Comparison of ENCODE assay signal across 8 cellular contexts in the genomic region with DNA sequence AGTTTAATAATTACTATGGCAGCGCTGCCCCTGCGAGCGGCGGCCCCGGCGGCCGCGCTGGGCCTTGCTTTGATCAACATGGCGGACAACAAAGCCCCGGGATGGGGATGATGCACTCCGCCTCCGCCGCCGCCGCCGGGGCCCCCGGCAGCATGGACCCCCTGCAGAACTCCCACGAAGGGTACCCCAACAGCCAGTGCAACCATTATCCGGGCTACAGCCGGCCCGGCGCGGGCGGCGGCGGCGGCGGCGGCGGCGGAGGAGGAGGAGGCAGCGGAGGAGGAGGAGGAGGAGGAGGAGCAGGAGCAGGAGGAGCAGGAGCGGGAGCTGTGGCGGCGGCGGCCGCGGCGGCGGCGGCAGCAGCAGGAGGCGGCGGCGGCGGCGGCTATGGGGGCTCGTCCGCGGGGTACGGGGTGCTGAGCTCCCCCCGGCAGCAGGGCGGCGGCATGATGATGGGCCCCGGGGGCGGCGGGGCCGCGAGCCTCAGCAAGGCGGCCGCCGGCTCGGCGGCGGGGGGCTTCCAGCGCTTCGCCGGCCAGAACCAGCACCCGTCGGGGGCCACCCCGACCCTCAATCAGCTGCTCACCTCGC. TPM values are rescaled to one million over a fixed set of nuclear protein-coding genes. Genes with fewer than 3 reads are reported as not detected.
DNase-seq lines count a peak whose midpoint lies in the region; ATAC-seq, FAIRE-seq and TF ChIP-seq lines count a peak whose summit lies in the region.

No MANE protein-coding gene starts in this region.

- intact Hi-C loops in left lung (cut with DNase I) = loop anchor here in 1 of 2 donors (5.0 kb wide), 1 partner anchor 91 kb away; no protein-coding TSS in a partner anchor

- DNase-seq in GM03348 (ENCODE audit: low spot score) = peak; percentile 51
- peak; percentile 54 for DNase-seq in WERI-Rb-1
- peak; percentile 33 for DNase-seq in central memory CD4-positive, alpha-beta T cell
- DNase-seq in left lung = peak; percentile 72 to 91
- peak; percentile 36 to 48 for DNase-seq in stimulated activated CD4-positive, alpha-beta T cell treated with anti-CD3 and anti-CD28 coated beads, Interleukin-2, amount 100 ng/mL, for 48 hours
- no peak for DNase-seq in D721Med (ENCODE audit: insufficient read length, low spot score)

- H3K36me3 ChIP-seq in WERI-Rb-1 = peaks cover 4% of the 10 kb centered on the region; the same call in 1 of the 2 replicates
- no peaks in the 10 kb centered on the region for H3K36me3 ChIP-seq in left lung

- peak; percentile 28; the same call in 1 of the 2 replicates for TF ChIP-seq EP300 in Ishikawa (IDR thresholded peaks at IDR 0.05; ENCODE audit: borderline replicate concordance)

- H3K9me3 ChIP-seq in WERI-Rb-1 (ENCODE audit: severe bottlenecking) (no peaks in the 10 kb centered on the region), left lung (no peaks in the 10 kb centered on the region)

- TF ChIP-seq RAD21 in Ishikawa (IDR thresholded peaks at IDR 0.05; ENCODE audit: low read depth) = no peak

- peak overlapping the region; percentile 60 for H3K4me3 ChIP-seq in WERI-Rb-1 (ENCODE audit: low read depth, low read length)
- H3K4me3 ChIP-seq in left lung = peak overlapping the region; percentile 56 to 72

- H3K4me1 ChIP-seq in left lung = peaks cover 16 to 57% of the 10 kb centered on the region in 2 donors

- FAIRE-seq in D721Med (lab: Jason Lieb, UNC) = no peak

- H3K27me3 ChIP-seq in WERI-Rb-1 (ENCODE audit: insufficient read depth, low read depth, severe bottlenecking) (no peaks in the 10 kb centered on the region), left lung (no peaks in the 10 kb centered on the region)

- no peak for TF ChIP-seq CTCF in WERI-Rb-1 (IDR thresholded peaks at IDR 0.05; ENCODE audit: low read depth, low read length)
- no peak for TF ChIP-seq CTCF in left lung (IDR thresholded peaks at IDR 0.05)
- no peak for TF ChIP-seq CTCF in D721Med (IDR thresholded peaks at IDR 0.05; ENCODE audit: insufficient read depth, missing control alignments)

- peak; percentile 3 for ATAC-seq in left lung
- ATAC-seq in GM18873 (IDR thresholded peaks at IDR 0.05; ENCODE audit: low FRiP score, unreplicated experiment) = no peak

- peak overlapping the region; percentile 99 for H3K27ac ChIP-seq in WERI-Rb-1
- peak overlapping the region; percentile 95 to 98 for H3K27ac ChIP-seq in left lung

TF ChIP-seq in Ishikawa, 13 proteins besides CTCF, POLR2A, EP300 and RAD21:
- no peak; the same call in 1 of the 2 replicates for TF ChIP-seq ZBTB7A (IDR thresholded peaks at IDR 0.05; ENCODE audit: low read depth)
- no peak for TF ChIP-seq CREB1 (IDR thresholded peaks at IDR 0.05; ENCODE audit: low read depth)
- TF ChIP-seq TAF1 (IDR thresholded peaks at IDR 0.05; ENCODE audit: low read depth) = no peak; the same call in 1 of the 2 replicates
- TF ChIP-seq, protein P1, sequence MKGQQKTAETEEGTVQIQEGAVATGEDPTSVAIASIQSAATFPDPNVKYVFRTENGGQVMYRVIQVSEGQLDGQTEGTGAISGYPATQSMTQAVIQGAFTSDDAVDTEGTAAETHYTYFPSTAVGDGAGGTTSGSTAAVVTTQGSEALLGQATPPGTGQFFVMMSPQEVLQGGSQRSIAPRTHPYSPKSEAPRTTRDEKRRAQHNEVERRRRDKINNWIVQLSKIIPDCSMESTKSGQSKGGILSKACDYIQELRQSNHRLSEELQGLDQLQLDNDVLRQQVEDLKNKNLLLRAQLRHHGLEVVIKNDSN (IDR thresholded peaks at IDR 0.05) = no peak
- TF ChIP-seq YY1 (IDR thresholded peaks at IDR 0.05; ENCODE audit: low read depth) = peak; percentile 72
- no peak for TF ChIP-seq NFIC (IDR thresholded peaks at IDR 0.05)
- no peak for TF ChIP-seq FOXM1 (IDR thresholded peaks at IDR 0.05; ENCODE audit: borderline replicate concordance, low read depth)
- TF ChIP-seq, protein P2, sequence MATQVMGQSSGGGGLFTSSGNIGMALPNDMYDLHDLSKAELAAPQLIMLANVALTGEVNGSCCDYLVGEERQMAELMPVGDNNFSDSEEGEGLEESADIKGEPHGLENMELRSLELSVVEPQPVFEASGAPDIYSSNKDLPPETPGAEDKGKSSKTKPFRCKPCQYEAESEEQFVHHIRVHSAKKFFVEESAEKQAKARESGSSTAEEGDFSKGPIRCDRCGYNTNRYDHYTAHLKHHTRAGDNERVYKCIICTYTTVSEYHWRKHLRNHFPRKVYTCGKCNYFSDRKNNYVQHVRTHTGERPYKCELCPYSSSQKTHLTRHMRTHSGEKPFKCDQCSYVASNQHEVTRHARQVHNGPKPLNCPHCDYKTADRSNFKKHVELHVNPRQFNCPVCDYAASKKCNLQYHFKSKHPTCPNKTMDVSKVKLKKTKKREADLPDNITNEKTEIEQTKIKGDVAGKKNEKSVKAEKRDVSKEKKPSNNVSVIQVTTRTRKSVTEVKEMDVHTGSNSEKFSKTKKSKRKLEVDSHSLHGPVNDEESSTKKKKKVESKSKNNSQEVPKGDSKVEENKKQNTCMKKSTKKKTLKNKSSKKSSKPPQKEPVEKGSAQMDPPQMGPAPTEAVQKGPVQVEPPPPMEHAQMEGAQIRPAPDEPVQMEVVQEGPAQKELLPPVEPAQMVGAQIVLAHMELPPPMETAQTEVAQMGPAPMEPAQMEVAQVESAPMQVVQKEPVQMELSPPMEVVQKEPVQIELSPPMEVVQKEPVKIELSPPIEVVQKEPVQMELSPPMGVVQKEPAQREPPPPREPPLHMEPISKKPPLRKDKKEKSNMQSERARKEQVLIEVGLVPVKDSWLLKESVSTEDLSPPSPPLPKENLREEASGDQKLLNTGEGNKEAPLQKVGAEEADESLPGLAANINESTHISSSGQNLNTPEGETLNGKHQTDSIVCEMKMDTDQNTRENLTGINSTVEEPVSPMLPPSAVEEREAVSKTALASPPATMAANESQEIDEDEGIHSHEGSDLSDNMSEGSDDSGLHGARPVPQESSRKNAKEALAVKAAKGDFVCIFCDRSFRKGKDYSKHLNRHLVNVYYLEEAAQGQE (IDR thresholded peaks at IDR 0.05; ENCODE audit: low read depth) = no peak
- TF ChIP-seq TEAD4 (IDR thresholded peaks at IDR 0.05) = no peak
- TF ChIP-seq, protein P3, sequence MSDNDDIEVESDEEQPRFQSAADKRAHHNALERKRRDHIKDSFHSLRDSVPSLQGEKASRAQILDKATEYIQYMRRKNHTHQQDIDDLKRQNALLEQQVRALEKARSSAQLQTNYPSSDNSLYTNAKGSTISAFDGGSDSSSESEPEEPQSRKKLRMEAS (IDR thresholded peaks at IDR 0.05) = 0 out of 2 replicates have a peak, but pooled peaks have one; percentile 7
- TF ChIP-seq CEBPB (IDR thresholded peaks at IDR 0.05) = no peak
- TF ChIP-seq TCF12 (IDR thresholded peaks at IDR 0.05; ENCODE audit: low read depth) = no peak
- TF ChIP-seq EGR1 (IDR thresholded peaks at IDR 0.05) = peak; percentile 16; the same call in 1 of the 2 replicates
TF ChIP-seq in Ishikawa: peak in this region for 3.

RNA-seq across cellular contexts. Expression of a gene that starts 1.5 kb away (rescaled TPM):
- total RNA-seq in left lung = 10 to 100 TPM; 67.6 to 69.5 TPM
